8 cellular contexts compared by ENCODE assay signal in genomic region chr5:119343766-119344165, GRCh38. TPM values are rescaled to one million over a fixed set of nuclear protein-coding genes. Genes with fewer than 3 reads are reported as not detected.
DNase-seq lines count a peak whose midpoint lies in the region; ATAC-seq, FAIRE-seq and TF ChIP-seq lines count a peak whose summit lies in the region.

No MANE protein-coding gene starts in this region.

- TF ChIP-seq CTCF in K562 (IDR thresholded peaks at IDR 0.05 in 2 of 3, conservative IDR thresholded peaks at IDR 0.05 in 1 of 3; ENCODE audit: insufficient read depth in 2 of 3, low read depth in 1 of 3, low read length in 3 of 3) (no peak), left ventricle myocardium inferior (IDR thresholded peaks at IDR 0.05; ENCODE audit: borderline replicate concordance) (no peak)

- H3K9ac ChIP-seq in K562 (ENCODE audit: insufficient read depth in 1 of 2, low read depth in 2 of 2, low read length in 2 of 2), result no peak overlapping the region

- no peak overlapping the region for H3K4me2 ChIP-seq in K562 (ENCODE audit: insufficient read depth, low read length)

- no peak for TF ChIP-seq EP300 in K562 (IDR thresholded peaks at IDR 0.05; ENCODE audit: low read length)

- ATAC-seq in K562, result no peak

- CTCF ChIA-PET in K562 (lab: Yijun Ruan, JAX; ENCODE audit: low intra/inter-chr PET ratio), result no interaction called here

- H3K9me3 ChIP-seq in K562 (replicated peaks; ENCODE audit: control insufficient read depth, insufficient read depth, low read depth, low read length), result no peaks in the 10 kb centered on the region
- H3K9me3 ChIP-seq in left ventricle myocardium inferior (replicated peaks), result no peaks in the 10 kb centered on the region

- no peaks in the 10 kb centered on the region for H3K9me1 ChIP-seq in K562 (ENCODE audit: control insufficient read depth, insufficient read depth, low read length)

- BruUV-seq in K562 (replicated peaks; lab: Mats Ljungman, UMichigan), result no TSS peak

- H3K27ac ChIP-seq in K562 (ENCODE audit: extremely low read depth, low read depth, low read length) (no peak overlapping the region), left ventricle myocardium inferior (replicated peaks) (no peak overlapping the region)

- H3K36me3 ChIP-seq in K562 (ENCODE audit: control insufficient read depth, insufficient read depth, low read length) (no peaks in the 10 kb centered on the region; the same call in 1 of the 3 replicates), left ventricle myocardium inferior (no peaks in the 10 kb centered on the region)

- in situ Hi-C loops in K562 (cut with MboI) (no loop called here), KBM-7 (cut with MboI; ENCODE audit: low pct_unique_long_range_greater_than_20kb, low sequenced_read_pairs) (no loop called here)

- peak overlapping the region; percentile 53 for H3K4me3 Mint-ChIP-seq in stimulated activated naive CD8-positive, alpha-beta T cell treated with anti-CD3 and anti-CD28 coated beads, Interleukin-15, Interleukin-2, amounts not matched to agents 100 ng/mL and 50 ng/mL, for 24 hours

- POLR2A ChIA-PET in K562 (lab: Yijun Ruan, JAX), result interaction anchor here (1.2 to 1.6 kb wide), 2 partner anchors 14 to 36 kb away, joined by 3 to 5 read pairs; no protein-coding TSS in a partner anchor

- no peaks in the 10 kb centered on the region for H4K20me1 ChIP-seq in K562 (replicated peaks; ENCODE audit: control insufficient read depth, insufficient read depth, low read length)

- DNase-seq in activated gamma-delta T cell treated with Interleukin-2 at 50 U/mL for 16 hours (peak; percentile 47), activated gamma-delta T cell (lab: John Stamatoyannopoulos, UW) (no peak), NAMALWA (ENCODE audit: low spot score) (peak; percentile 44), K562 (ENCODE audit: extremely low read depth in 1 of 4, low spot score in 3 of 4) (no peak), left ventricle myocardium inferior (no peak), GM19240 (ENCODE audit: insufficient read length, low spot score) (no peak), KBM-7 (no peak)

- H3K4me3 ChIP-seq in K562, result no peak overlapping the region
- no peak overlapping the region for H3K4me3 ChIP-seq in left ventricle myocardium inferior

- WGBS in K562 (ENCODE audit: insufficient coverage, low coverage, missing lambda C conversion rate), result 95% methylated on average over 3 of the region's 3 CpGs

- no peak for TF ChIP-seq RAD21 in K562 (CRISPR knock-in tag; conservative IDR thresholded peaks at IDR 0.05 in 1 of 2, IDR thresholded peaks at IDR 0.05 in 1 of 2)

- H3K27ac Mint-ChIP-seq in stimulated activated naive CD8-positive, alpha-beta T cell treated with anti-CD3 and anti-CD28 coated beads, Interleukin-15, Interleukin-2, amounts not matched to agents 100 ng/mL and 50 ng/mL, for 24 hours, result peak overlapping the region; percentile 99

- H3K79me2 ChIP-seq in K562 (ENCODE audit: control insufficient read depth, insufficient read depth, low read length), result peaks cover 56% of the 10 kb centered on the region

- no peak overlapping the region for H2AFZ ChIP-seq in K562 (ENCODE audit: low read depth, low read length)

- intact Hi-C loops in K562 (cut with micrococcal nuclease), result no loop called here
- intact Hi-C loops in left ventricle myocardium inferior (cut with micrococcal nuclease), result no loop called here

- no peak for TF ChIP-seq POLR2A in K562 (conservative IDR thresholded peaks at IDR 0.05)

- no peak for FAIRE-seq in K562 (lab: Jason Lieb, UNC)

- H3K4me1 Mint-ChIP-seq in stimulated activated naive CD8-positive, alpha-beta T cell treated with anti-CD3 and anti-CD28 coated beads, Interleukin-15, Interleukin-2, amounts not matched to agents 100 ng/mL and 50 ng/mL, for 24 hours (ENCODE audit: low read depth), result peaks cover 97% of the 10 kb centered on the region

- H3K27me3 Mint-ChIP-seq in stimulated activated naive CD8-positive, alpha-beta T cell treated with anti-CD3 and anti-CD28 coated beads, Interleukin-15, Interleukin-2, amounts not matched to agents 100 ng/mL and 50 ng/mL, for 24 hours, result no peaks in the 10 kb centered on the region

- H3K4me1 ChIP-seq in K562 (replicated peaks in 1 of 2; ENCODE audit: control insufficient read depth in 2 of 2, insufficient read depth in 2 of 2, low read length in 2 of 2) (peaks cover 13 to 44% of the 10 kb centered on the region in 2 experiments), left ventricle myocardium inferior (peaks cover 36% of the 10 kb centered on the region)

- H3K9me3 Mint-ChIP-seq in stimulated activated naive CD8-positive, alpha-beta T cell treated with anti-CD3 and anti-CD28 coated beads, Interleukin-15, Interleukin-2, amounts not matched to agents 100 ng/mL and 50 ng/mL, for 24 hours, result no peaks in the 10 kb centered on the region

- H3K36me3 Mint-ChIP-seq in stimulated activated naive CD8-positive, alpha-beta T cell treated with anti-CD3 and anti-CD28 coated beads, Interleukin-15, Interleukin-2, amounts not matched to agents 100 ng/mL and 50 ng/mL, for 24 hours (ENCODE audit: low read depth), result peaks cover 38% of the 10 kb centered on the region

- H3K27me3 ChIP-seq in K562 (ENCODE audit: control insufficient read depth in 2 of 2, insufficient read depth in 2 of 2, low read length in 2 of 2), result no peaks in the 10 kb centered on the region
- H3K27me3 ChIP-seq in left ventricle myocardium inferior (ENCODE audit: low read depth), result no peaks in the 10 kb centered on the region

TF ChIP-seq in K562, 482 proteins besides CTCF, POLR2A, EP300 and RAD21:
- no peak for TF ChIP-seq ZBTB1 (CRISPR knock-in tag; IDR thresholded peaks at IDR 0.05; ENCODE audit: borderline replicate concordance, low read depth)
- TF ChIP-seq ZNF766 (CRISPR knock-in tag; conservative IDR thresholded peaks at IDR 0.05), result 0 out of 2 replicates have a peak, but pooled peaks have one; percentile 30

RNA-seq across cellular contexts. Expression of gene TNFAIP8, which starts 12.1 kb away (rescaled TPM):
- 10.6 and 20.5 TPM in 2 replicates for total RNA-seq in K562 (2011; cell fraction: chromatin; rRNA removed; ENCODE audit: low replicate concordance)
- total RNA-seq in K562 (2011; cell fraction: nucleolus; rRNA removed), result 7.8 and 9.0 TPM in 2 replicates
- total RNA-seq in K562 (2011; cell fraction: nucleoplasm; rRNA removed), result 12.6 and 24.7 TPM in 2 replicates
- total RNA-seq in K562 (2014; rRNA removed), result 42.0 and 46.0 TPM in 2 replicates
- 38.5 and 47.4 TPM in 2 replicates for total RNA-seq in K562 (2014; rRNA removed; fragmentation: Illumina TruSeq; extraction: Trizol)
- total RNA-seq in K562 (2015; rRNA removed; fragmentation: Illumina TruSeq; extraction: Trizol), result 44.8 and 47.0 TPM in 2 replicates
- 33.6 and 36.7 TPM in 2 replicates for total RNA-seq in K562 (2021)
- polyA plus RNA-seq in K562 (2011; rRNA removed), result 44.6 and 52.2 TPM in 2 replicates
- polyA plus RNA-seq in K562 (2011; cell fraction: cytosol; rRNA removed), result 35.0 and 41.8 TPM in 2 replicates
- 20.2 and 24.7 TPM in 2 replicates for polyA plus RNA-seq in K562 (2011; cell fraction: nucleus; rRNA removed)
- 37.7 and 53.3 TPM in 2 replicates for polyA plus RNA-seq in K562 (2012)
- polyA plus RNA-seq in K562 (2014; fragmentation: Illumina TruSeq; extraction: Trizol), result 49.3 and 57.3 TPM in 2 replicates
- 10 to 100 TPM; 29.9 to 34.3 TPM for polyA plus RNA-seq in K562 (2014; fragmentation: Nextera tagmentation; extraction: Ambion mirVana)
- 35.8 and 47.6 TPM in 2 replicates for polyA plus RNA-seq in K562 (2014; rRNA removed)
- 45.1 and 60.6 TPM in 2 replicates for polyA minus RNA-seq in K562 (2011; rRNA and poly(A)+ RNA removed)
- 38.1 and 47.6 TPM in 2 replicates for polyA minus RNA-seq in K562 (2011; cell fraction: cytosol; rRNA and poly(A)+ RNA removed)
- polyA minus RNA-seq in K562 (2011; cell fraction: nucleus; rRNA and poly(A)+ RNA removed), result 9.3 and 20.3 TPM in 2 replicates
- total RNA-seq in left ventricle myocardium inferior, result 3.2 TPM

Comparison
In these comparisons a context has a peak if more than half of its experiments do, and no peak if none do; other contexts are left out.
1. DNase-seq: peak in activated gamma-delta T cell treated with Interleukin-2 at 50 U/mL for 16 hours (single experiment) and NAMALWA (single experiment); none in activated gamma-delta T cell (single experiment), K562 (0 of 4), left ventricle myocardium inferior (single experiment), GM19240 (single experiment) and KBM-7 (single experiment).